ENCODE assay signal across 9 cellular contexts in the genomic region with DNA sequence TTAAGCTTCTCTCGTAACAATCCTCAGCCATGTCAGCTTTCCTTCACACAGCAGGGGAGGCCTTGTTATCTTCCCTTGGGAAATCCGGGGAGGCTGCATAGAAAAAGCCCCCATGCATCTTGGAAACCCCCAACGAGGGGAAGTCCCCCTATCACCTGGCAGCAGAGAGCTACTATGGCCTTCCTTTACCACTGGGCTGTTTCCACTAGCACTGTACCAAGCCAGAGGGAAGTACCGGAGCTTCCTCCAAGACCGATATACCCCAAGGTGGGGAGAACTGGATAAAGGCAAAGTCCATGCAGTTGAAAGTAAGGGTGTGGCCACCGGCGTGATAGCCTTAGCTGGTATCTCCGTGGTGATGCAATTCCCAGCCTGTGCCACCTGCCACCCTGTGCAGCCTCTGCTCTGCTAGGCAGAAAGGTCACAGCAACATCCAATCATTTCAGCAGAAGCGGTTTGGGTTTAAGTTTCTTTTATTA. TPM values are rescaled to one million over a fixed set of nuclear protein-coding genes. Genes with fewer than 3 reads are reported as not detected.
DNase-seq lines count a peak whose midpoint lies in the region; ATAC-seq and TF ChIP-seq lines count a peak whose summit lies in the region.
"Had no signal": no experiment of that assay in that cellular context is flagged by ENCODE, and none has a peak within 500 bp of the region (broad histone marks: within the 10 kb centered on the region; RNA-seq: fewer than 3 reads in every experiment).

No MANE protein-coding gene starts in this region.

- DNase-seq in DMS 273 (lab: John Stamatoyannopoulos, UW; ENCODE audit: unreplicated experiment) (peak; percentile 60), DMS 273 treated with DMSO at 0.1 percent for 48 hours (lab: John Stamatoyannopoulos, UW) (no peak), Panc1 (ENCODE audit: low read depth, low spot score) (no peak), naive B cell (peak; percentile 42), NCI-H226 (no peak), KG1 (lab: John Stamatoyannopoulos, UW) (no peak), COR-L47 (lab: John Stamatoyannopoulos, UW) (no peak)
- DNase-seq: NCI-H1105 had no signal

- no peaks in the 10 kb centered on the region for H3K9me3 ChIP-seq in Panc1 (ENCODE audit: control insufficient read depth, insufficient read depth, low read depth, low read length)

- H3K4me3 Mint-ChIP-seq in naive B cell, result peak overlapping the region in 3 of 8 donors; percentile 46 to 72 (median 47)

- no peaks in the 10 kb centered on the region for H3K9me3 Mint-ChIP-seq in naive B cell

- peaks cover 13 to 38% (median 31%) of the 10 kb centered on the region in 3 donors for H3K4me1 Mint-ChIP-seq in naive B cell

- ATAC-seq in HG02588 (IDR thresholded peaks at IDR 0.05; ENCODE audit: unreplicated experiment), result peak; percentile 32
- ATAC-seq in Panc1, result no peak
- peak; percentile 73 to 74 for ATAC-seq in naive B cell (ENCODE audit: low read depth in 2 of 2)

- peak overlapping the region; percentile 64 for H3K27ac ChIP-seq in Panc1 (ENCODE audit: low read length)

- no TSS peak for BruUV-seq in Panc1 (replicated peaks; lab: Mats Ljungman, UMichigan)

- H3K27me3 ChIP-seq in Panc1 (ENCODE audit: control insufficient read depth, insufficient read depth, low read length), result no peaks in the 10 kb centered on the region

- H3K36me3 ChIP-seq in Panc1 (ENCODE audit: control insufficient read depth, insufficient read depth, low read length), result no peaks in the 10 kb centered on the region

- H3K4me1 ChIP-seq in Panc1 (ENCODE audit: control insufficient read depth, insufficient read depth, low read length), result peaks cover 55% of the 10 kb centered on the region

- H3K4me3 ChIP-seq in Panc1 (ENCODE audit: low read depth in 2 of 2, low read length in 2 of 2), result no peak overlapping the region

- in situ Hi-C loops in Panc1 (cut with HindIII; ENCODE audit: low pct_unique_long_range_greater_than_20kb, low sequenced_read_pairs), result no loop called here

- H3K36me3 Mint-ChIP-seq in naive B cell, result no peaks in the 10 kb centered on the region

- CTCF ChIA-PET in Panc1 (lab: Charles Lee), result interaction anchor here (0.5 to 1.8 kb wide), 2 partner anchors 10 to 11 kb away, joined by 6 to 9 read pairs; no protein-coding TSS in a partner anchor

- intact Hi-C loops in Panc1 (cut with micrococcal nuclease; ENCODE audit: unreplicated experiment), result no loop called here

- POLR2A ChIA-PET in Panc1 (lab: Charles Lee), result no interaction called here

- H3K27me3 Mint-ChIP-seq in naive B cell, result no peaks in the 10 kb centered on the region

- peak overlapping the region in 4 of 6 donors; percentile 58 to 77 (median 67) for H3K27ac Mint-ChIP-seq in naive B cell

- TF ChIP-seq CTCF in Panc1 (IDR thresholded peaks at IDR 0.05), result no peak

RNA-seq across cellular contexts. Expression of a gene that starts 4.4 kb away (rescaled TPM):
- total RNA-seq in Panc1 (2021; ENCODE audit: unreplicated experiment), result 39.9 TPM
- 47.7 TPM for polyA plus RNA-seq in Panc1 (2012; ENCODE audit: insufficient read length)
- polyA plus RNA-seq in naive B cell (ENCODE audit: low read depth in 6 of 6), result 1 to 10 TPM in 4 of 6 donors, under 1 TPM in 2; 0.52 to 3.2 (median 1.1) TPM

RNA-seq across cellular contexts. Expression of a gene that starts 30.6 kb away (rescaled TPM):
- 56.2 TPM for total RNA-seq in Panc1 (2021; ENCODE audit: unreplicated experiment)
- polyA plus RNA-seq in Panc1 (2012; ENCODE audit: insufficient read length), result 42.8 TPM
- polyA plus RNA-seq in naive B cell (ENCODE audit: low read depth in 6 of 6), result 10 to 100 TPM; 42.7 to 61.4 (median 51.9) TPM

Comparison
In these comparisons a context has a peak if more than half of its experiments do, and no peak if none do; other contexts are left out.
1. DNase-seq: peak in DMS 273 (single experiment) and naive B cell (single experiment); none in DMS 273 treated with DMSO at 0.1 percent for 48 hours (single experiment), Panc1 (single experiment), NCI-H226 (single experiment), KG1 (single experiment) and COR-L47 (single experiment).